Comparison of ENCODE assay signal across 18 cellular contexts in the genomic region with DNA sequence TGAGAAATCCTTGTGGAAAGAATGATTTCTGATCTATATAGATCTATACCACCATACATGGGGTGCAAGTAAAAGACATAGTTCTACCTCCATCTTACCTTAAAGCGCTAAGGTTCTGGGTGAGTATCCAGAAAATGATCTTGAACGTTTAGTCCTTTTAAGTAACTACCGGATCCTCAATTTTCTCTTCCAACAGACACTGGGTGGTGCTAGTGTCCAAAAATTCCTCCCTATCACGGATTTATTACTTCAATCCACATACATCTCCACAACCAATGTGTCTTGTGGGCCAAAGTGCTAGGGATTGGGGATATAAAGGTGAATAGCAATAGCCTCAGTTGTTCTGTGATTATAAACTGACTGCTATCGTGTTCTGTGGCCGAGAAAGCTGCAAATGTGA. TPM values are rescaled to one million over a fixed set of nuclear protein-coding genes. Genes with fewer than 3 reads are reported as not detected.
"Had no signal": no experiment of that assay in that cellular context is flagged by ENCODE, and none has a peak within 500 bp of the region (broad histone marks: within the 10 kb centered on the region; RNA-seq: fewer than 3 reads in every experiment).

No MANE protein-coding gene starts in this region.

RNA-seq across cellular contexts. Expression of a gene that starts 52.9 kb away (rescaled TPM):
- total RNA-seq: activated B cell treated with CpG ODN at 0.5 μM for 24 hours; activated CD4-positive, alpha-beta memory T cell treated with anti-CD3 and anti-CD28 coated beads for 36 hours; activated CD4-positive, alpha-beta T cell treated with anti-CD3 and anti-CD28 coated beads, Interleukin-2, amount 10 ng/mL, durations not matched to agents 24 days and 14 days; activated CD8-positive, alpha-beta memory T cell treated with anti-CD3 and anti-CD28 coated beads for 36 hours; activated CD8-positive, alpha-beta T cell treated with anti-CD3 and anti-CD28 coated beads for 36 hours; activated naive CD4-positive, alpha-beta T cell treated with anti-CD3 and anti-CD28 coated beads for 36 hours; activated naive CD4-positive, alpha-beta T cell treated with anti-CD3 and anti-CD28 coated beads, Interleukin-2, amount 50 U/mL, for 72 hours; activated naive CD8-positive, alpha-beta T cell treated with anti-CD3 and anti-CD28 coated beads for 36 hours; activated T-cell treated with anti-CD3 and anti-CD28 coated beads, Interleukin-2, amount 50 U/mL, for 4 hours; activated T-cell treated with anti-CD3 and anti-CD28 coated beads, Interleukin-2, amount 50 U/mL, for 72 hours; activated T-helper 1 cell treated with anti-CD3 and anti-CD28 coated beads, Interleukin-12 subunit alpha, Interleukin-12 subunit beta, Interleukin-2, Interleukin-4 antibody, amounts not matched to agents 30 ng/mL and 10 ng/mL and 1 ng/mL, durations not matched to agents 14 hours and 24 hours and 36 hours; activated T-helper 17 cell treated with anti-CD3 and anti-CD28 coated beads, Interleukin-2, amount 50 U/mL, for 72 hours; adrenal gland; aorta; bronchial epithelial cell; cardiac muscle cell; chondrocyte; colonic mucosa had no signal
- polyA plus RNA-seq: adrenal gland, aorta, cardiac muscle cell had no signal
